Comparison of ENCODE assay signal across 9 cellular contexts in genomic region chr19:13860679-13861391, GRCh38. TPM values are rescaled to one million over a fixed set of nuclear protein-coding genes. Genes with fewer than 3 reads are reported as not detected.
DNase-seq lines count a peak whose midpoint lies in the region; TF ChIP-seq lines count a peak whose summit lies in the region.
"Had no signal": no experiment of that assay in that cellular context is flagged by ENCODE, and none has a peak within 500 bp of the region (broad histone marks: within the 10 kb centered on the region; RNA-seq: fewer than 3 reads in every experiment).

No MANE protein-coding gene starts in this region.

- H3K4me3 Mint-ChIP-seq in activated naive CD4-positive, alpha-beta T cell treated with anti-CD3 and anti-CD28 coated beads for 36 hours, result peak overlapping the region; percentile 96
- no peak overlapping the region for H3K4me3 Mint-ChIP-seq in mesothelial cell of epicardium

- H3K27ac ChIP-seq in adrenal gland (peak overlapping the region in 4 of 5 donors; percentile 31 to 77 (median 68)), tibial nerve (peak overlapping the region; percentile 81 to 94 (median 90))

- H3K4me1 ChIP-seq in adrenal gland (replicated peaks in 1 of 2) (peaks cover 6 to 8% of the 10 kb centered on the region in 2 donors), tibial nerve (peaks cover 0 to 29% (median 10%) of the 10 kb centered on the region in 4 donors)

- intact Hi-C loops in activated naive CD4-positive, alpha-beta T cell treated with anti-CD3 and anti-CD28 coated beads for 36 hours (cut with micrococcal nuclease), result loop anchor here (1.0 to 5.0 kb wide), 3 partner anchors 14 to 584 kb away; no protein-coding TSS in a partner anchor
- intact Hi-C loops in adrenal gland (cut with DNase I), result loop anchor here (5.0 to 10.0 kb wide), 6 partner anchors 64 to 586 kb away; partner anchors contain the start of gene ZSWIM4 (in 1 of the 2)

- H3K4me1 Mint-ChIP-seq in activated naive CD4-positive, alpha-beta T cell treated with anti-CD3 and anti-CD28 coated beads for 36 hours (ENCODE audit: low read depth), result peaks cover 25% of the 10 kb centered on the region
- H3K4me1 Mint-ChIP-seq in mesothelial cell of epicardium, result peaks cover 31% of the 10 kb centered on the region

- DNase-seq in activated naive CD4-positive, alpha-beta T cell treated with anti-CD3 and anti-CD28 coated beads for 36 hours, result no peak
- DNase-seq in activated naive CD4-positive, alpha-beta T cell (lab: John Stamatoyannopoulos, UW), result no peak
- DNase-seq in adrenal gland (no peak), mesothelial cell of epicardium (ENCODE audit: low spot score in 2 of 2, unreplicated experiment in 2 of 2) (no peak), tibial nerve (ENCODE audit: low spot score in 2 of 2) (no peak), NCI-H146 (lab: John Stamatoyannopoulos, UW) (no peak), CD1c-positive myeloid dendritic cell (ENCODE audit: extremely low spot score) (no peak), iPS-NIHi11 (ENCODE audit: low spot score) (no peak)

- H3K9me3 ChIP-seq in adrenal gland (replicated peaks in 1 of 3), result no peaks in the 10 kb centered on the region
- H3K9me3 ChIP-seq in tibial nerve, result no peaks in the 10 kb centered on the region

- H3K36me3 Mint-ChIP-seq in activated naive CD4-positive, alpha-beta T cell treated with anti-CD3 and anti-CD28 coated beads for 36 hours (ENCODE audit: low read depth), result no peaks in the 10 kb centered on the region
- H3K36me3 Mint-ChIP-seq in mesothelial cell of epicardium, result no peaks in the 10 kb centered on the region

- H3K27me3 ChIP-seq in adrenal gland (peaks cover 4% of the 10 kb centered on the region), tibial nerve (no peaks in the 10 kb centered on the region)

- TF ChIP-seq CTCF in adrenal gland (IDR thresholded peaks at IDR 0.05) (no peak), mesothelial cell of epicardium (IDR thresholded peaks at IDR 0.05; ENCODE audit: unreplicated experiment) (no peak), tibial nerve (IDR thresholded peaks at IDR 0.05) (no peak)

- H3K4me3 ChIP-seq in adrenal gland (no peak overlapping the region), tibial nerve (no peak overlapping the region)

- H3K9me3 Mint-ChIP-seq in activated naive CD4-positive, alpha-beta T cell treated with anti-CD3 and anti-CD28 coated beads for 36 hours, result no peaks in the 10 kb centered on the region
- H3K9me3 Mint-ChIP-seq in mesothelial cell of epicardium, result no peaks in the 10 kb centered on the region

- no peak for TF ChIP-seq EP300 in tibial nerve (IDR thresholded peaks at IDR 0.05)

- WGBS in adrenal gland, 4 donors, result 81 to 88% (median 83%) methylated on average over 10 to 13 of the region's 13 CpGs
- 82% methylated on average over 13 of the region's 13 CpGs for WGBS in tibial nerve, 2 donors

- peaks cover 18% of the 10 kb centered on the region for H3K27me3 Mint-ChIP-seq in activated naive CD4-positive, alpha-beta T cell treated with anti-CD3 and anti-CD28 coated beads for 36 hours (ENCODE audit: low read depth)
- no peaks in the 10 kb centered on the region for H3K27me3 Mint-ChIP-seq in mesothelial cell of epicardium (ENCODE audit: low read depth)

- no peak for TF ChIP-seq POLR2A in adrenal gland (IDR thresholded peaks at IDR 0.05)
- TF ChIP-seq POLR2A in tibial nerve (IDR thresholded peaks at IDR 0.05), result no peak

- H3K27ac Mint-ChIP-seq in activated naive CD4-positive, alpha-beta T cell treated with anti-CD3 and anti-CD28 coated beads for 36 hours, result peak overlapping the region; percentile 99
- H3K27ac Mint-ChIP-seq in mesothelial cell of epicardium, result peak overlapping the region; percentile 95

- H3K36me3 ChIP-seq in adrenal gland (replicated peaks in 1 of 2) (no peaks in the 10 kb centered on the region), tibial nerve (no peaks in the 10 kb centered on the region)

- CTCF ChIA-PET in activated naive CD4-positive, alpha-beta T cell treated with anti-CD3 and anti-CD28 coated beads for 36 hours (lab: Charles Lee), result interaction anchor here (0.5 to 4.8 kb wide), 14 partner anchors 8 to 270 kb away, joined by 3 to 124 read pairs (median 6); partner anchors contain the start of genes C19orf53 and ZSWIM4

RNA-seq across cellular contexts. Expression of gene NANOS3, which starts 16.1 kb away (rescaled TPM):
- under 1 TPM; 0.55 to 0.74 TPM for total RNA-seq in activated naive CD4-positive, alpha-beta T cell treated with anti-CD3 and anti-CD28 coated beads for 36 hours
- total RNA-seq in adrenal gland, result 1 to 10 TPM in 1 of 8 donors, not detected in 7; 1.9 TPM
- polyA plus RNA-seq in adrenal gland, result 1 to 10 TPM in 1 of 3 donors, under 1 TPM in 1, not detected in 1; 0.71 to 1.9 TPM
- 4.9 to 8.6 TPM (median 8.2 TPM) in 3 replicates for total RNA-seq in mesothelial cell of epicardium
- not detected for total RNA-seq in tibial nerve
- total RNA-seq: myocyte had no signal

RNA-seq across cellular contexts. Expression of gene BRME1, which starts 45.1 kb away (rescaled TPM):
- total RNA-seq in activated naive CD4-positive, alpha-beta T cell treated with anti-CD3 and anti-CD28 coated beads for 36 hours, result 1 to 10 TPM; 5.8 to 5.9 TPM
- total RNA-seq in adrenal gland (1 to 10 TPM in 3 of 8 donors, under 1 TPM in 4, not detected in 1; 0.21 to 1.8 (median 0.97) TPM), mesothelial cell of epicardium (6.3 to 7.2 TPM (median 7.0 TPM) in 3 replicates), tibial nerve (1 to 10 TPM in 3 of 4 donors, not detected in 1; 1.5 to 3.3 (median 3.0) TPM)
- 1 to 10 TPM in 2 of 3 donors, under 1 TPM in 1; 0.26 to 4.5 (median 4.1) TPM for polyA plus RNA-seq in adrenal gland

RNA-seq across cellular contexts. Expression of gene CC2D1A, which starts 45.2 kb away (rescaled TPM):
- 10 to 100 TPM; 27.4 to 28.6 TPM for total RNA-seq in activated naive CD4-positive, alpha-beta T cell treated with anti-CD3 and anti-CD28 coated beads for 36 hours
- total RNA-seq in adrenal gland (10 to 100 TPM; 17.8 to 38.4 (median 31.1) TPM), mesothelial cell of epicardium (59.2 to 66.0 TPM (median 62.8 TPM) in 3 replicates), tibial nerve (10 to 100 TPM; 42.7 to 99.3 (median 56.0) TPM)
- 100 to 1,000 TPM in 1 of 3 donors, 10 to 100 TPM in 2; 10.8 to 125 (median 68.1) TPM for polyA plus RNA-seq in adrenal gland
